Comparison of ENCODE assay signal across 18 cellular contexts in the genomic region with DNA sequence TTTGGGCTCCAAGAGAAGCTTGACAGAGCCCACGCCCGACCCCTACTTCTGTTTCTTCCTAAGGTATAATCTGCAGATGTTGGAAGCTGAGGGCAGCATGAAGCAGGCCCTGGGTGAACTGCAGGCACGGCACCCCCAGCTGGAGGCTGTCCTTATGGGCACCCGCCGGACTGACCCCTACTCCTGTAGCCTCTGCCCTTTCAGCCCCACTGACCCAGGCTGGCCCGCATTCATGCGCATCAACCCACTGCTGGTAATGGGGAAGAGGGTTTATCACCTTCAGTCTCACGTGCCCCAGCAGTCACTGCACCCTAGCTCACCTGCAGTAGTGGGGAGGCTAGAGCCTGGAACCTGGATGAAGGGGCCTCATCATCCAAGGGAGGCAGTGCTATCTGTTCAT. TPM values are rescaled to one million over a fixed set of nuclear protein-coding genes. Genes with fewer than 3 reads are reported as not detected.
A peak's percentile ranks its signal among the peaks of the same experiment; 100 is the strongest.
DNase-seq lines count a peak whose midpoint lies in the region; ATAC-seq, FAIRE-seq and TF ChIP-seq lines count a peak whose summit lies in the region.
"Had no signal": no experiment of that assay in that cellular context is flagged by ENCODE, and none has a peak within 500 bp of the region (broad histone marks: within the 10 kb centered on the region; RNA-seq: fewer than 3 reads in every experiment).

No MANE protein-coding gene starts in this region.

- H4K91ac ChIP-seq in H1 (replicated peaks; ENCODE audit: insufficient read length, low read length): no peak overlapping the region

- no peak overlapping the region for H3K4ac ChIP-seq in H1 (replicated peaks; ENCODE audit: insufficient read length, low read depth, low read length)

- H3K27me3 ChIP-seq in RWPE2 (ENCODE audit: insufficient read depth, poor library complexity, severe bottlenecking) (no peaks in the 10 kb centered on the region), H1 (replicated peaks in 1 of 4; ENCODE audit: control insufficient read depth in 3 of 4, extremely low read depth in 1 of 4, insufficient read depth in 3 of 4, low read length in 3 of 4) (no peaks in the 10 kb centered on the region), foreskin keratinocyte (no peaks in the 10 kb centered on the region)

- intact Hi-C loops in posterior vena cava (cut with DNase I): no loop called here

- no peak overlapping the region for H2AK5ac ChIP-seq in H1 (ENCODE audit: low read depth, low read length)

- POLR2A ChIA-PET in H1 (lab: Charles Lee; ENCODE audit: partially characterized antibody): interaction anchor here (1.2 to 42.8 kb wide), 4 partner anchors 5 to 54 kb away, joined by 3 to 702 read pairs (median 682); a partner anchor contains a TSS

- peak; percentile 57 for DNase-seq in RWPE2 (ENCODE audit: low spot score)
- DNase-seq in H1 (ENCODE audit: low read depth in 1 of 2, low spot score in 2 of 2): no peak
- peak; percentile 53 for DNase-seq in posterior vena cava (ENCODE audit: low spot score)
- no peak for DNase-seq in foreskin keratinocyte
- no peak for DNase-seq in NCI-H2196 (lab: John Stamatoyannopoulos, UW; ENCODE audit: unreplicated experiment)
- DNase-seq: ACHN, C1 segment of cervical spinal cord, DMS53, EL, NCI-H1092 treated with DMSO at 0.1 percent for 48 hours, NCI-H2081, NCI-H748 treated with DMSO at 0.1 percent for 48 hours had no signal

- no peaks in the 10 kb centered on the region; the same call in 1 of the 2 replicates for H3K23me2 ChIP-seq in H1 (ENCODE audit: low read depth, low read length)

- no peak overlapping the region for H4K5ac ChIP-seq in H1 (ENCODE audit: insufficient read length, low read depth, low read length)

- no peak overlapping the region for H2BK15ac ChIP-seq in H1 (ENCODE audit: low read length)

- no peak overlapping the region for H3K18ac ChIP-seq in H1 (ENCODE audit: extremely low read depth, low read length)

- H3K27ac ChIP-seq in RWPE2 (ENCODE audit: poor library complexity, severe bottlenecking) (no peak overlapping the region), H1 (ENCODE audit: low read depth, low read length) (no peak overlapping the region), foreskin keratinocyte (no peak overlapping the region)

- H3K36me3 ChIP-seq in RWPE2 (ENCODE audit: low read depth) (peaks cover 52% of the 10 kb centered on the region), H1 (ENCODE audit: control insufficient read depth in 2 of 4, insufficient read depth in 4 of 4, low read length in 3 of 4) (peaks cover 13 to 47% (median 35%) of the 10 kb centered on the region in 4 experiments)

- no peak overlapping the region for H3K56ac ChIP-seq in H1 (replicated peaks; ENCODE audit: insufficient read length, low read depth, low read length)

- no peak overlapping the region for H2BK5ac ChIP-seq in H1 (ENCODE audit: low read depth, low read length)

- H3K14ac ChIP-seq in H1 (ENCODE audit: insufficient read length): no peak overlapping the region

- H3K79me1 ChIP-seq in H1 (ENCODE audit: low read depth, low read length): peaks cover 4% of the 10 kb centered on the region; the same call in 1 of the 2 replicates

- no peak for ATAC-seq in RWPE2 (ENCODE audit: low read depth)
- no peak for ATAC-seq in foreskin keratinocyte
- ATAC-seq: GM23338, HCT116 had no signal

- FAIRE-seq in H1 (lab: Jason Lieb, UNC): no peak
- FAIRE-seq: GM12891, GM18507 had no signal

- H4K20me1 ChIP-seq in H1 (replicated peaks in 1 of 2; ENCODE audit: control insufficient read depth in 1 of 2, insufficient read depth in 2 of 2, low read length in 2 of 2): peaks cover 15 to 22% of the 10 kb centered on the region in 2 experiments

- H2BK20ac ChIP-seq in H1 (ENCODE audit: low read length): no peak overlapping the region

- H3K4me3 ChIP-seq in RWPE2 (ENCODE audit: severe bottlenecking) (no peak overlapping the region), H1 (ENCODE audit: extremely low read depth in 1 of 4, insufficient read depth in 2 of 4, low read depth in 3 of 4, low read length in 4 of 4) (no peak overlapping the region)
- H3K4me3 ChIP-seq: GM23338 had no signal

- CTCF ChIA-PET in H1 (lab: Charles Lee; ENCODE audit: partially characterized antibody): interaction anchor here (0.9 to 2.0 kb wide), 5 partner anchors 13 to 84 kb away, joined by 3 to 8 read pairs (median 3); a partner anchor contains a TSS

- TF ChIP-seq CTCF in RWPE2 (IDR thresholded peaks at IDR 0.05; ENCODE audit: poor library complexity, severe bottlenecking): no peak
- no peak for TF ChIP-seq CTCF in H1 (IDR thresholded peaks at IDR 0.05; ENCODE audit: control extremely low read depth in 1 of 3, insufficient read depth in 1 of 3, low read depth in 1 of 3, low read length in 3 of 3)
- TF ChIP-seq CTCF in foreskin keratinocyte (conservative IDR thresholded peaks at IDR 0.05): no peak

- H4K8ac ChIP-seq in H1 (ENCODE audit: extremely low read depth, insufficient read depth, low read length): peak overlapping the region; percentile 37; the same call in 1 of the 2 replicates

- no peak for TF ChIP-seq EP300 in H1 (IDR thresholded peaks at IDR 0.05; ENCODE audit: borderline replicate concordance in 1 of 2, low read depth in 2 of 2, low read length in 2 of 2)

- no peak overlapping the region for H2BK12ac ChIP-seq in H1 (ENCODE audit: low read depth, low read length)

- WGBS in H1 (ENCODE audit: extremely low coverage in 1 of 2, insufficient coverage in 1 of 2, insufficient read length in 1 of 2, insufficient replicate concordance in 2 of 2, low coverage in 1 of 2, low lambda C conversion rate in 2 of 2, missing lambda C conversion rate in 1 of 2), 2 experiments: 96% methylated on average over 8 of the region's 8 CpGs; no CpG with 5 or more reads in 1 of the 2 experiments

- H2BK120ac ChIP-seq in H1 (replicated peaks; ENCODE audit: low read depth, low read length): no peak overlapping the region

- H2AFZ ChIP-seq in H1 (ENCODE audit: low read length): no peak overlapping the region
- H2AFZ ChIP-seq: GM23338 had no signal

- peak in 1 of 2 experiments; percentile 58; a peak in 2 of 3 replicates for TF ChIP-seq POLR2A in H1 (IDR thresholded peaks at IDR 0.05; ENCODE audit: control extremely low read depth in 1 of 2, low read depth in 2 of 2, low read length in 2 of 2)

- no peak for TF ChIP-seq RAD21 in H1 (IDR thresholded peaks at IDR 0.05 in 1 of 2, conservative IDR thresholded peaks at IDR 0.05 in 1 of 2; ENCODE audit: low read depth in 2 of 2, low read length in 2 of 2)

- H3K4me1 ChIP-seq in RWPE2 (ENCODE audit: insufficient read depth, poor library complexity, severe bottlenecking) (no peaks in the 10 kb centered on the region), H1 (replicated peaks in 1 of 4; ENCODE audit: control insufficient read depth in 3 of 4, insufficient read depth in 4 of 4, low read length in 3 of 4) (peaks cover 0 to 7% (median 3%) of the 10 kb centered on the region in 4 experiments; a peak in 3 of 7 replicates), foreskin keratinocyte (no peaks in the 10 kb centered on the region)

- H3K9ac ChIP-seq in H1 (replicated peaks in 1 of 4; ENCODE audit: extremely low read depth in 1 of 4, low read depth in 3 of 4, low read length in 3 of 4): no peak overlapping the region

- H3K79me2 ChIP-seq in H1 (ENCODE audit: control insufficient read depth in 1 of 2, insufficient read depth in 2 of 2, low read length in 2 of 2): peaks cover 0 to 32% of the 10 kb centered on the region in 2 experiments; a peak in 3 of 4 replicates

- no peak overlapping the region for H3K4me2 ChIP-seq in H1 (ENCODE audit: insufficient read depth in 1 of 2, low read depth in 2 of 2, low read length in 2 of 2)
- H3K4me2 ChIP-seq: GM23338 had no signal

- no peaks in the 10 kb centered on the region for H3K9me3 ChIP-seq in RWPE2 (ENCODE audit: severe bottlenecking)
- no peaks in the 10 kb centered on the region for H3K9me3 ChIP-seq in H1 (ENCODE audit: insufficient read depth in 2 of 2, low read depth in 1 of 2, low read length in 1 of 2)

- H3K23ac ChIP-seq in H1 (ENCODE audit: insufficient read length): no peak overlapping the region

RNA-seq across cellular contexts. Expression of a gene that starts 3.1 kb away (rescaled TPM):
- total RNA-seq in H1 (2021; fragmentation: NEBNext Ultra II Directional; extraction: Animal tissue kit (Norgen Biotek cat#: 25700)): 1.2 and 1.3 TPM in 2 replicates
- polyA plus RNA-seq in H1 (2011; rRNA removed) (1.1 TPM in 1 of 2 replicates, not detected in the other), foreskin keratinocyte (not detected in 2 replicates)
- 0.23 TPM for polyA plus RNA-seq in H1 (2011; cell fraction: cytosol; rRNA removed)
- 1.5 TPM for polyA plus RNA-seq in H1 (2011; cell fraction: nucleus; rRNA removed)
- 0.32 TPM in 1 of 4 replicates, not detected in the others for polyA plus RNA-seq in H1 (2012, experiment 1 of 2)
- not detected for polyA plus RNA-seq in H1 (2012, experiment 2 of 2)
- polyA plus RNA-seq in H1 (2013, experiment 1 of 2): 0.61 TPM
- not detected for polyA plus RNA-seq in H1 (2013, experiment 2 of 2)
- 6.1 and 8.4 TPM in 2 replicates for polyA minus RNA-seq in H1 (2011; rRNA and poly(A)+ RNA removed)
- polyA minus RNA-seq in H1 (2011; cell fraction: cytosol; rRNA and poly(A)+ RNA removed): not detected
- 15.3 TPM for polyA minus RNA-seq in H1 (2011; cell fraction: nucleus; rRNA and poly(A)+ RNA removed)
- total RNA-seq in posterior vena cava (not detected), foreskin keratinocyte (not detected in 2 replicates)
- total RNA-seq: RPMI7951 had no signal
- polyA plus RNA-seq: CD8-positive, alpha-beta memory T cell; GM23338 had no signal

RNA-seq across cellular contexts. Expression of a gene that starts 7.1 kb away (rescaled TPM):
- total RNA-seq in H1 (2021; fragmentation: NEBNext Ultra II Directional; extraction: Animal tissue kit (Norgen Biotek cat#: 25700)): 97.4 and 104 TPM in 2 replicates
- 143 and 189 TPM in 2 replicates for polyA plus RNA-seq in H1 (2011; rRNA removed)
- 152 TPM for polyA plus RNA-seq in H1 (2011; cell fraction: cytosol; rRNA removed)
- polyA plus RNA-seq in H1 (2011; cell fraction: nucleus; rRNA removed): 250 TPM
- 116 to 134 TPM (median 122 TPM) in 4 replicates for polyA plus RNA-seq in H1 (2012, experiment 1 of 2)
- polyA plus RNA-seq in H1 (2012, experiment 2 of 2): 127 TPM
- 95.1 TPM for polyA plus RNA-seq in H1 (2013, experiment 1 of 2)
- 95.5 TPM for polyA plus RNA-seq in H1 (2013, experiment 2 of 2)
- 149 and 177 TPM in 2 replicates for polyA minus RNA-seq in H1 (2011; rRNA and poly(A)+ RNA removed)
- polyA minus RNA-seq in H1 (2011; cell fraction: cytosol; rRNA and poly(A)+ RNA removed): 69.5 TPM
- polyA minus RNA-seq in H1 (2011; cell fraction: nucleus; rRNA and poly(A)+ RNA removed): 81.1 TPM
- total RNA-seq in posterior vena cava: 10 to 100 TPM; 18.3 to 21.6 TPM
- total RNA-seq in foreskin keratinocyte: 52.9 and 61.6 TPM in 2 replicates
- polyA plus RNA-seq in foreskin keratinocyte: 51.1 and 54.6 TPM in 2 replicates

RNA-seq across cellular contexts. Expression of a gene that starts 12.3 kb away (rescaled TPM):
- total RNA-seq in H1 (2021; fragmentation: NEBNext Ultra II Directional; extraction: Animal tissue kit (Norgen Biotek cat#: 25700)): 22.1 and 24.5 TPM in 2 replicates
- 36.9 and 38.3 TPM in 2 replicates for polyA plus RNA-seq in H1 (2011; rRNA removed)
- 28.7 TPM for polyA plus RNA-seq in H1 (2011; cell fraction: cytosol; rRNA removed)
- 38.2 TPM for polyA plus RNA-seq in H1 (2011; cell fraction: nucleus; rRNA removed)
- polyA plus RNA-seq in H1 (2012, experiment 1 of 2): 11.5 to 24.0 TPM (median 20.2 TPM) in 4 replicates
- polyA plus RNA-seq in H1 (2012, experiment 2 of 2): 15.2 TPM
- polyA plus RNA-seq in H1 (2013, experiment 1 of 2): 8.9 TPM
- 9.4 TPM for polyA plus RNA-seq in H1 (2013, experiment 2 of 2)
- polyA minus RNA-seq in H1 (2011; rRNA and poly(A)+ RNA removed): 16.1 and 19.4 TPM in 2 replicates
- 22.2 TPM for polyA minus RNA-seq in H1 (2011; cell fraction: cytosol; rRNA and poly(A)+ RNA removed)
- 19.9 TPM for polyA minus RNA-seq in H1 (2011; cell fraction: nucleus; rRNA and poly(A)+ RNA removed)
- 10 to 100 TPM; 50.5 to 72.8 TPM for total RNA-seq in posterior vena cava
- 26.2 and 32.8 TPM in 2 replicates for total RNA-seq in foreskin keratinocyte
- 17.3 and 19.4 TPM in 2 replicates for polyA plus RNA-seq in foreskin keratinocyte

RNA-seq across cellular contexts. Expression of a gene that starts 15.8 kb away (rescaled TPM):
- total RNA-seq in H1 (2021; fragmentation: NEBNext Ultra II Directional; extraction: Animal tissue kit (Norgen Biotek cat#: 25700)): 284 and 294 TPM in 2 replicates
- polyA plus RNA-seq in H1 (2011; rRNA removed) (801 and 1,025 TPM in 2 replicates), foreskin keratinocyte (332 and 402 TPM in 2 replicates)
- polyA plus RNA-seq in H1 (2011; cell fraction: cytosol; rRNA removed): 668 TPM
- 301 TPM for polyA plus RNA-seq in H1 (2011; cell fraction: nucleus; rRNA removed)
- 458 to 597 TPM (median 493 TPM) in 4 replicates for polyA plus RNA-seq in H1 (2012, experiment 1 of 2)
- 299 TPM for polyA plus RNA-seq in H1 (2012, experiment 2 of 2)
- 459 TPM for polyA plus RNA-seq in H1 (2013, experiment 1 of 2)
- 480 TPM for polyA plus RNA-seq in H1 (2013, experiment 2 of 2)
- polyA minus RNA-seq in H1 (2011; rRNA and poly(A)+ RNA removed): 354 and 434 TPM in 2 replicates
- 129 TPM for polyA minus RNA-seq in H1 (2011; cell fraction: cytosol; rRNA and poly(A)+ RNA removed)
- polyA minus RNA-seq in H1 (2011; cell fraction: nucleus; rRNA and poly(A)+ RNA removed): 123 TPM
- total RNA-seq in posterior vena cava (10 to 100 TPM; 22.5 to 23.4 TPM), foreskin keratinocyte (236 and 285 TPM in 2 replicates)

RNA-seq across cellular contexts. Expression of a gene that starts 19.7 kb away (rescaled TPM):
- 204 and 212 TPM in 2 replicates for total RNA-seq in H1 (2021; fragmentation: NEBNext Ultra II Directional; extraction: Animal tissue kit (Norgen Biotek cat#: 25700))
- 177 and 197 TPM in 2 replicates for polyA plus RNA-seq in H1 (2011; rRNA removed)
- polyA plus RNA-seq in H1 (2011; cell fraction: cytosol; rRNA removed): 199 TPM
- polyA plus RNA-seq in H1 (2011; cell fraction: nucleus; rRNA removed): 757 TPM
- 146 to 233 TPM (median 185 TPM) in 4 replicates for polyA plus RNA-seq in H1 (2012, experiment 1 of 2)
- polyA plus RNA-seq in H1 (2012, experiment 2 of 2): 206 TPM
- polyA plus RNA-seq in H1 (2013, experiment 1 of 2): 197 TPM
- 196 TPM for polyA plus RNA-seq in H1 (2013, experiment 2 of 2)
- polyA minus RNA-seq in H1 (2011; rRNA and poly(A)+ RNA removed): 204 and 224 TPM in 2 replicates
- 101 TPM for polyA minus RNA-seq in H1 (2011; cell fraction: cytosol; rRNA and poly(A)+ RNA removed)
- polyA minus RNA-seq in H1 (2011; cell fraction: nucleus; rRNA and poly(A)+ RNA removed): 123 TPM
- 100 to 1,000 TPM; 135 to 149 TPM for total RNA-seq in posterior vena cava
- total RNA-seq in foreskin keratinocyte: 187 and 211 TPM in 2 replicates
- 135 and 145 TPM in 2 replicates for polyA plus RNA-seq in foreskin keratinocyte

Comparison
In these comparisons a context has a peak if more than half of its experiments do, and no peak if none do; other contexts are left out.
1. DNase-seq: peak in RWPE2 (single experiment) and posterior vena cava (single experiment); none in H1 (0 of 2), foreskin keratinocyte (0 of 2) and NCI-H2196 (single experiment).